In the genomic region with DNA sequence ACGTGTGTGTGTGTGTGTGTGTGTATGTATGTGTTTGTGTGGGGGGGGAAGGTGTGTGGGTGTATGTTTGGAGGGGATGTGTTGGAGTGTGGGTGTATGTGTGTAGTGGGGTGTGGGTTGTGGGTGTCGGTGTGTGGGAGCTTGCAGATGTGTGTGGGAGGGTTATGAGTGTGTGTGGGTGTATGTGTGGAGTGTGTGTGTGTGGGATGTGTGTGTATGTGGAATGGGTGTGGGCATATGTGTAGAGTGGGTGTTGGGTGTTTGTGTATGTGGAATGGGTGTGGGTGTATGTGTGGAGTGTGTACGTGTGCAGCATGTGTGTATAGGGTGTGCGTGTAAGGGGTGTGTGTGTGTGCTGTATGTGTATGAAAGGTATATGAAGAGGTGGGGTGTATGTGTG, we compare ENCODE assay signal across 1 cellular context.
TF ChIP-seq lines count a peak whose summit lies in the region.

No MANE protein-coding gene starts in this region.

TF ChIP-seq in HEK293, 187 proteins besides CTCF, POLR2A, EP300 and RAD21 (continued from another document):
- TF ChIP-seq, protein P1, sequence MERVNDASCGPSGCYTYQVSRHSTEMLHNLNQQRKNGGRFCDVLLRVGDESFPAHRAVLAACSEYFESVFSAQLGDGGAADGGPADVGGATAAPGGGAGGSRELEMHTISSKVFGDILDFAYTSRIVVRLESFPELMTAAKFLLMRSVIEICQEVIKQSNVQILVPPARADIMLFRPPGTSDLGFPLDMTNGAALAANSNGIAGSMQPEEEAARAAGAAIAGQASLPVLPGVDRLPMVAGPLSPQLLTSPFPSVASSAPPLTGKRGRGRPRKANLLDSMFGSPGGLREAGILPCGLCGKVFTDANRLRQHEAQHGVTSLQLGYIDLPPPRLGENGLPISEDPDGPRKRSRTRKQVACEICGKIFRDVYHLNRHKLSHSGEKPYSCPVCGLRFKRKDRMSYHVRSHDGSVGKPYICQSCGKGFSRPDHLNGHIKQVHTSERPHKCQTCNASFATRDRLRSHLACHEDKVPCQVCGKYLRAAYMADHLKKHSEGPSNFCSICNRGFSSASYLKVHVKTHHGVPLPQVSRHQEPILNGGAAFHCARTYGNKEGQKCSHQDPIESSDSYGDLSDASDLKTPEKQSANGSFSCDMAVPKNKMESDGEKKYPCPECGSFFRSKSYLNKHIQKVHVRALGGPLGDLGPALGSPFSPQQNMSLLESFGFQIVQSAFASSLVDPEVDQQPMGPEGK (tag by site-specific recombination; IDR thresholded peaks at IDR 0.05): no peak
- no peak for TF ChIP-seq ZNF114 (tag by site-specific recombination; IDR thresholded peaks at IDR 0.05)
- TF ChIP-seq ZNF324 (tag by site-specific recombination; IDR thresholded peaks at IDR 0.05): no peak
- no peak for TF ChIP-seq ZNF426 (tag by site-specific recombination; IDR thresholded peaks at IDR 0.05)
- peak; percentile 100 for TF ChIP-seq EGR2 (tag by site-specific recombination; IDR thresholded peaks at IDR 0.05; ENCODE audit: low read depth)
- TF ChIP-seq ZFHX2 (tag by site-specific recombination; conservative IDR thresholded peaks at IDR 0.05): peak; percentile 100
- no peak for TF ChIP-seq ZNF791 (tag by site-specific recombination; IDR thresholded peaks at IDR 0.05)
TF ChIP-seq in HEK293: peak in this region for 2.
